ENCODE assay signal across 13 cellular contexts in the genomic region with DNA sequence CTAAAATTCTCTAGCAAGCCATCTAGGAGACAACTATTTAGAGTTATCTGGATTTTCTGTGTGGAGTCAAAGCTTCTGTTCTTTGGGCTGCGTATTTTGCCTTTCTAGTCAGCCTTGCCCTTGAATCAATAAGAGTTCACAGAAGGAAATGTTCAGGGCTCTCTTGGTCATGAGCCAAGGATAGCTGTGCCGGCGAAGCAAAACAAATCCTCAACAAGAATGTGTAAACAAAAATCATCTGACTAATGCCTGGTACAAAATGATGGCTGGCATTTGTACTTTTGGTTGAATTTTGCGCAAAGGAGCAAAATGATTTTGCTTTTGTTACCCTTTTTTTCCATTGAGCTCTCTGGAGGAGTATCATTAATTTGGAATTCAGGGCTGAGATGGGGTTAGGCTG.
A peak's percentile ranks its signal among the peaks of the same experiment; 100 is the strongest.
DNase-seq lines count a peak whose midpoint lies in the region; ATAC-seq and TF ChIP-seq lines count a peak whose summit lies in the region.
"Had no signal": no experiment of that assay in that cellular context is flagged by ENCODE, and none has a peak within 500 bp of the region (broad histone marks: within the 10 kb centered on the region; RNA-seq: fewer than 3 reads in every experiment).

No MANE protein-coding gene starts in this region.

- no peaks in the 10 kb centered on the region for H3K9me3 ChIP-seq in esophagus muscularis mucosa
- H3K9me3 ChIP-seq: SK-N-SH had no signal

- no peak for ATAC-seq in GM18511 (IDR thresholded peaks at IDR 0.05; ENCODE audit: unreplicated experiment)
- no peak for ATAC-seq in activated CD8-positive, alpha-beta T cell treated with anti-CD3 and anti-CD28 coated beads, Interleukin-2, amount 10 ng/mL, durations not matched to agents 7 days and 5 days

- no peak overlapping the region for H3K4me3 ChIP-seq in esophagus muscularis mucosa
- H3K4me3 ChIP-seq: skin epidermis had no signal

- no peaks in the 10 kb centered on the region for H3K27me3 ChIP-seq in esophagus muscularis mucosa

- H3K27ac ChIP-seq in esophagus muscularis mucosa (replicated peaks in 1 of 4): no peak overlapping the region
- H3K27ac ChIP-seq: skin epidermis had no signal

- peaks cover 0 to 9% (median 0%) of the 10 kb centered on the region in 4 donors for H3K4me1 ChIP-seq in esophagus muscularis mucosa

- peaks cover 4% of the 10 kb centered on the region for H3K27me3 Mint-ChIP-seq in activated CD4-positive, alpha-beta T cell treated with anti-CD3 and anti-CD28 coated beads, Interleukin-2, amount 10 ng/mL, durations not matched to agents 24 days and 14 days
- H3K27me3 Mint-ChIP-seq in activated CD8-positive, alpha-beta T cell treated with anti-CD3 and anti-CD28 coated beads, Interleukin-2, amount 10 ng/mL, durations not matched to agents 7 days and 5 days (ENCODE audit: low read depth): no peaks in the 10 kb centered on the region
- H3K27me3 Mint-ChIP-seq: activated T-cell treated with anti-CD3 and anti-CD28 coated beads, Interleukin-2, amount 50 U/mL, for 24 hours had no signal

- H3K4me3 Mint-ChIP-seq in activated CD4-positive, alpha-beta T cell treated with anti-CD3 and anti-CD28 coated beads, Interleukin-2, amount 10 ng/mL, durations not matched to agents 24 days and 14 days: no peak overlapping the region
- no peak overlapping the region for H3K4me3 Mint-ChIP-seq in activated CD8-positive, alpha-beta T cell treated with anti-CD3 and anti-CD28 coated beads, Interleukin-2, amount 10 ng/mL, durations not matched to agents 7 days and 5 days
- H3K4me3 Mint-ChIP-seq: activated T-cell treated with anti-CD3 and anti-CD28 coated beads, Interleukin-2, amount 50 U/mL, for 24 hours had no signal

- no peaks in the 10 kb centered on the region for H3K9me3 Mint-ChIP-seq in activated CD4-positive, alpha-beta T cell treated with anti-CD3 and anti-CD28 coated beads, Interleukin-2, amount 10 ng/mL, durations not matched to agents 24 days and 14 days
- H3K9me3 Mint-ChIP-seq in activated CD8-positive, alpha-beta T cell treated with anti-CD3 and anti-CD28 coated beads, Interleukin-2, amount 10 ng/mL, durations not matched to agents 7 days and 5 days (ENCODE audit: insufficient read depth): no peaks in the 10 kb centered on the region
- H3K9me3 Mint-ChIP-seq: activated T-cell treated with anti-CD3 and anti-CD28 coated beads, Interleukin-2, amount 50 U/mL, for 24 hours had no signal

- no peak for TF ChIP-seq CTCF in esophagus muscularis mucosa (IDR thresholded peaks at IDR 0.05)

- no peak overlapping the region for H3K27ac Mint-ChIP-seq in activated CD4-positive, alpha-beta T cell treated with anti-CD3 and anti-CD28 coated beads, Interleukin-2, amount 10 ng/mL, durations not matched to agents 24 days and 14 days
- no peak overlapping the region for H3K27ac Mint-ChIP-seq in activated CD8-positive, alpha-beta T cell treated with anti-CD3 and anti-CD28 coated beads, Interleukin-2, amount 10 ng/mL, durations not matched to agents 7 days and 5 days
- H3K27ac Mint-ChIP-seq: activated T-cell treated with anti-CD3 and anti-CD28 coated beads, Interleukin-2, amount 50 U/mL, for 24 hours had no signal

- POLR2A ChIA-PET in activated CD8-positive, alpha-beta T cell treated with anti-CD3 and anti-CD28 coated beads, Interleukin-2, amount 10 ng/mL, durations not matched to agents 7 days and 5 days (lab: Charles Lee): no interaction called here

- H3K36me3 ChIP-seq in esophagus muscularis mucosa: no peaks in the 10 kb centered on the region

- TF ChIP-seq POLR2A in esophagus muscularis mucosa (IDR thresholded peaks at IDR 0.05; ENCODE audit: low read depth): no peak

- intact Hi-C loops in esophagus muscularis mucosa (cut with DNase I): no loop called here
- intact Hi-C loops in activated CD4-positive, alpha-beta T cell treated with anti-CD3 and anti-CD28 coated beads, Interleukin-2, amount 10 ng/mL, durations not matched to agents 24 days and 14 days (cut with micrococcal nuclease): no loop called here

- DNase-seq in G401 (ENCODE audit: low spot score) (peak; percentile 34), NCI-H345 (lab: John Stamatoyannopoulos, UW) (peak; percentile 73), esophagus muscularis mucosa (ENCODE audit: extremely low spot score) (peak; percentile 78), putamen (ENCODE audit: low spot score) (peak; percentile 67), retina (no peak)
- DNase-seq in activated CD4-positive, alpha-beta T cell treated with anti-CD3 and anti-CD28 coated beads, Interleukin-2, amount 10 ng/mL, durations not matched to agents 24 days and 14 days: no peak
- no peak for DNase-seq in activated CD8-positive, alpha-beta T cell treated with anti-CD3 and anti-CD28 coated beads, Interleukin-2, amount 10 ng/mL, durations not matched to agents 7 days and 5 days
- DNase-seq: activated T-cell treated with anti-CD3 and anti-CD28 coated beads, Interleukin-2, amount 50 U/mL, for 24 hours; effector CD8-positive, alpha-beta T cell; kidney; SK-N-SH had no signal

- TF ChIP-seq EP300 in esophagus muscularis mucosa (IDR thresholded peaks at IDR 0.05): no peak

- WGBS in esophagus muscularis mucosa: 61% methylated on average over 4 of the region's 4 CpGs

- in situ Hi-C loops in G401 (cut with HindIII; ENCODE audit: low sequenced_read_pairs): no loop called here

- peaks cover 4% of the 10 kb centered on the region for H3K4me1 Mint-ChIP-seq in activated CD4-positive, alpha-beta T cell treated with anti-CD3 and anti-CD28 coated beads, Interleukin-2, amount 10 ng/mL, durations not matched to agents 24 days and 14 days
- H3K4me1 Mint-ChIP-seq in activated CD8-positive, alpha-beta T cell treated with anti-CD3 and anti-CD28 coated beads, Interleukin-2, amount 10 ng/mL, durations not matched to agents 7 days and 5 days (ENCODE audit: low read depth): no peaks in the 10 kb centered on the region

- CTCF ChIA-PET in activated CD8-positive, alpha-beta T cell treated with anti-CD3 and anti-CD28 coated beads, Interleukin-2, amount 10 ng/mL, durations not matched to agents 7 days and 5 days (lab: Charles Lee): no interaction called here

- no peaks in the 10 kb centered on the region for H3K36me3 Mint-ChIP-seq in activated CD4-positive, alpha-beta T cell treated with anti-CD3 and anti-CD28 coated beads, Interleukin-2, amount 10 ng/mL, durations not matched to agents 24 days and 14 days (ENCODE audit: low read depth)
- no peaks in the 10 kb centered on the region for H3K36me3 Mint-ChIP-seq in activated CD8-positive, alpha-beta T cell treated with anti-CD3 and anti-CD28 coated beads, Interleukin-2, amount 10 ng/mL, durations not matched to agents 7 days and 5 days (ENCODE audit: low read depth)

Comparison
In these comparisons a context has a peak if more than half of its experiments do, and no peak if none do; other contexts are left out.
1. DNase-seq: peak in G401 (single experiment), NCI-H345 (single experiment), esophagus muscularis mucosa (single experiment) and putamen (single experiment); none in retina (single experiment), activated CD4-positive, alpha-beta T cell treated with anti-CD3 and anti-CD28 coated beads, Interleukin-2, amount 10 ng/mL, durations not matched to agents 24 days and 14 days (single experiment) and activated CD8-positive, alpha-beta T cell treated with anti-CD3 and anti-CD28 coated beads, Interleukin-2, amount 10 ng/mL, durations not matched to agents 7 days and 5 days (single experiment).